In genomic region chr5:80083115-80083890, GRCh38 we compare ENCODE assay signal across 8 cellular contexts. TPM values are rescaled to one million over a fixed set of nuclear protein-coding genes. Genes with fewer than 3 reads are reported as not detected.
DNase-seq lines count a peak whose midpoint lies in the region; ATAC-seq and TF ChIP-seq lines count a peak whose summit lies in the region.

No MANE protein-coding gene starts in this region.

- H2AK9ac ChIP-seq in IMR-90 (replicated peaks; ENCODE audit: low read depth, low read length, poor library complexity), result no peak overlapping the region

- H3K9ac ChIP-seq in IMR-90 (ENCODE audit: low read depth, low read length) (no peak overlapping the region), OCI-LY3 (ENCODE audit: low read length) (peak overlapping the region; percentile 53)

- in situ Hi-C loops in IMR-90 (cut with MboI; ENCODE audit: low sequenced_read_pairs), result loop anchor here (5.0 kb wide), 1 partner anchor 531 kb away; no protein-coding TSS in a partner anchor

- TF ChIP-seq CTCF in IMR-90 (conservative IDR thresholded peaks at IDR 0.05; ENCODE audit: low read depth, low read length) (peak; percentile 80), OCI-LY3 (IDR thresholded peaks at IDR 0.05; ENCODE audit: low read depth, low read length) (peak; percentile 69), osteocyte (IDR thresholded peaks at IDR 0.05) (peak; percentile 70)

- peak overlapping the region; percentile 81 for H2AFZ ChIP-seq in IMR-90 (replicated peaks; ENCODE audit: low read length, poor library complexity)
- H2AFZ ChIP-seq in OCI-LY3 (ENCODE audit: low read depth, low read length), result peak overlapping the region; percentile 75

- no peak overlapping the region for H3K23ac ChIP-seq in IMR-90 (ENCODE audit: low read depth, low read length)

- TF ChIP-seq POLR2A in IMR-90 (IDR thresholded peaks at IDR 0.05; ENCODE audit: low read depth, low read length), result no peak

- peak; percentile 69 to 81 for ATAC-seq in activated CD4-positive, CD25-positive, alpha-beta regulatory T cell treated with anti-CD3 and anti-CD28 coated beads, Interleukin-2, amount 50 U/mL, for 24 hours
- ATAC-seq in IMR-90 (ENCODE audit: low read depth), result peak; percentile 83
- no peak for ATAC-seq in HG03469 (IDR thresholded peaks at IDR 0.05; ENCODE audit: unreplicated experiment)

- H3K4ac ChIP-seq in IMR-90 (ENCODE audit: low read depth, low read length), result no peak overlapping the region

- H3K4me1 Mint-ChIP-seq in activated naive CD8-positive, alpha-beta T cell (ENCODE audit: low read depth), result peaks cover 8% of the 10 kb centered on the region
- peaks cover 2% of the 10 kb centered on the region for H3K4me1 Mint-ChIP-seq in osteocyte (ENCODE audit: unreplicated experiment)

- no peaks in the 10 kb centered on the region for H3K79me2 ChIP-seq in OCI-LY3 (ENCODE audit: low read length)

- peaks cover 7% of the 10 kb centered on the region for H3K36me3 Mint-ChIP-seq in activated naive CD8-positive, alpha-beta T cell
- no peaks in the 10 kb centered on the region for H3K36me3 Mint-ChIP-seq in osteocyte (ENCODE audit: unreplicated experiment)

- H3K4me2 ChIP-seq in IMR-90 (ENCODE audit: low read depth, low read length) (peak overlapping the region; percentile 67), OCI-LY3 (ENCODE audit: low read length) (peak overlapping the region; percentile 92)

- H3K27ac ChIP-seq in IMR-90 (ENCODE audit: insufficient read depth, low read length), result no peak overlapping the region
- no peak overlapping the region for H3K27ac ChIP-seq in OCI-LY3 (ENCODE audit: low read length)

- H3K27ac Mint-ChIP-seq in activated naive CD8-positive, alpha-beta T cell, result peak overlapping the region; percentile 88
- no peak overlapping the region for H3K27ac Mint-ChIP-seq in osteocyte (ENCODE audit: unreplicated experiment)

- no TSS peak for BruUV-seq in IMR-90 (replicated peaks; lab: Mats Ljungman, UMichigan)

- H4K20me1 ChIP-seq in IMR-90 (ENCODE audit: insufficient read depth, low read length) (no peaks in the 10 kb centered on the region), OCI-LY3 (ENCODE audit: insufficient read depth, low read length) (no peaks in the 10 kb centered on the region)

- H3K4me1 ChIP-seq in IMR-90 (ENCODE audit: control insufficient read depth, insufficient read depth, low read length) (peaks cover 3% of the 10 kb centered on the region; the same call in 1 of the 2 replicates), OCI-LY3 (ENCODE audit: low read length) (peaks cover 3% of the 10 kb centered on the region; the same call in 1 of the 2 replicates)

- no peak overlapping the region for H3K18ac ChIP-seq in IMR-90 (ENCODE audit: low read depth, low read length)

- no peak overlapping the region for H4K91ac ChIP-seq in IMR-90 (ENCODE audit: insufficient read depth, low read depth, low read length)

- H2BK20ac ChIP-seq in IMR-90 (ENCODE audit: low read depth, low read length), result no peak overlapping the region

- intact Hi-C loops in IMR-90 (cut with micrococcal nuclease), result loop anchor here (1.0 to 5.0 kb wide), 5 partner anchors 158 to 1176 kb away; no protein-coding TSS in a partner anchor

- dilution Hi-C loops in IMR-90 (cut with HindIII; ENCODE audit: low sequenced_read_pairs, unreplicated experiment), result no loop called here

- H3K9me3 ChIP-seq in IMR-90 (ENCODE audit: control insufficient read depth, insufficient read depth, low read length) (no peaks in the 10 kb centered on the region), OCI-LY3 (ENCODE audit: insufficient read depth, low read length) (no peaks in the 10 kb centered on the region)

- CTCF ChIA-PET in IMR-90 (lab: Yijun Ruan, JAX), result interaction anchor here (0.5 to 2.0 kb wide), 23 partner anchors 8 to 1061 kb away, joined by 3 to 8 read pairs (median 3); no protein-coding TSS in a partner anchor

- H2BK120ac ChIP-seq in IMR-90 (ENCODE audit: low read depth, low read length), result no peak overlapping the region

- WGBS in IMR-90 (ENCODE audit: extremely low coverage in 2 of 2, insufficient read length in 1 of 2), 2 experiments, result 29 to 100% methylated on average over 1 to 5 of the region's 19 CpGs

- no peak overlapping the region for H2AK5ac ChIP-seq in IMR-90 (ENCODE audit: low read depth, low read length)

- no peak overlapping the region for H3K56ac ChIP-seq in IMR-90 (ENCODE audit: extremely low read depth, insufficient read depth, low read length)

- H3K79me1 ChIP-seq in IMR-90 (ENCODE audit: low read depth in 1 of 2, low read length in 2 of 2), result no peaks in the 10 kb centered on the region

- H3K27me3 ChIP-seq in IMR-90 (ENCODE audit: control insufficient read depth, insufficient read depth, low read length) (peaks cover 2% of the 10 kb centered on the region; the same call in 1 of the 2 replicates), OCI-LY3 (ENCODE audit: low read depth, low read length) (no peaks in the 10 kb centered on the region)

- H2BK5ac ChIP-seq in IMR-90 (ENCODE audit: low read depth, low read length, poor library complexity, severe bottlenecking), result no peak overlapping the region

- H3K9me1 ChIP-seq in IMR-90 (ENCODE audit: insufficient read depth, low read length), result no peaks in the 10 kb centered on the region

- no peak overlapping the region for H4K5ac ChIP-seq in IMR-90 (ENCODE audit: low read depth, low read length)

- no peak overlapping the region for H2BK15ac ChIP-seq in IMR-90 (ENCODE audit: low read depth, low read length)

- H3K4me3 Mint-ChIP-seq in activated naive CD8-positive, alpha-beta T cell, result peak overlapping the region; percentile 76
- no peak overlapping the region for H3K4me3 Mint-ChIP-seq in osteocyte (ENCODE audit: unreplicated experiment)

- H3K27me3 Mint-ChIP-seq in activated naive CD8-positive, alpha-beta T cell, result no peaks in the 10 kb centered on the region
- peaks cover 18% of the 10 kb centered on the region for H3K27me3 Mint-ChIP-seq in osteocyte (ENCODE audit: unreplicated experiment)

- TF ChIP-seq RAD21 in IMR-90 (IDR thresholded peaks at IDR 0.05; ENCODE audit: low read length), result peak; percentile 69

- no peak for DNase-seq in activated CD4-positive, CD25-positive, alpha-beta regulatory T cell (lab: John Stamatoyannopoulos, UW)
- DNase-seq in IMR-90 (peak; percentile 72), globus pallidus (ENCODE audit: low spot score) (peak; percentile 76), osteocyte (ENCODE audit: extremely low spot score, unreplicated experiment) (no peak)

- no peak overlapping the region for H3K14ac ChIP-seq in IMR-90 (replicated peaks; ENCODE audit: low read depth, low read length)

- H3K4me3 ChIP-seq in IMR-90 (ENCODE audit: insufficient read depth, low read depth, low read length) (no peak overlapping the region), OCI-LY3 (ENCODE audit: low read length) (peak overlapping the region; percentile 72)

- H3K9me3 Mint-ChIP-seq in activated naive CD8-positive, alpha-beta T cell (ENCODE audit: low read depth), result no peaks in the 10 kb centered on the region
- no peaks in the 10 kb centered on the region for H3K9me3 Mint-ChIP-seq in osteocyte (ENCODE audit: unreplicated experiment)

- no peaks in the 10 kb centered on the region for H3K36me3 ChIP-seq in IMR-90 (ENCODE audit: control insufficient read depth, insufficient read depth, low read length)
- no peaks in the 10 kb centered on the region for H3K36me3 ChIP-seq in OCI-LY3 (replicated peaks; ENCODE audit: low read depth, low read length)

- peak overlapping the region in 1 of 2 experiments; percentile 33; a peak in 1 of 4 replicates for H4K8ac ChIP-seq in IMR-90 (ENCODE audit: low read depth in 2 of 2, low read length in 2 of 2)

- POLR2A ChIA-PET in IMR-90 (lab: Charles Lee; ENCODE audit: unreplicated experiment), result no interaction called here

TF ChIP-seq in IMR-90, 13 proteins besides CTCF, POLR2A, EP300 and RAD21:
- TF ChIP-seq RFX5 (IDR thresholded peaks at IDR 0.05; ENCODE audit: low read depth, low read length) (no peak), SMC3 (IDR thresholded peaks at IDR 0.05; ENCODE audit: low read depth, low read length) (peak; percentile 56), MAFK (IDR thresholded peaks at IDR 0.05; ENCODE audit: low read depth, low read length) (no peak)

RNA-seq across cellular contexts. Expression of gene THBS4, which starts 48.2 kb away (rescaled TPM):
- 0.83 and 0.90 TPM in 2 replicates for total RNA-seq in IMR-90 (2012; rRNA removed)
- polyA plus RNA-seq in IMR-90 (2012; rRNA removed), result 0.53 and 0.92 TPM in 2 replicates
- polyA plus RNA-seq in IMR-90 (2012; cell fraction: cytosol; rRNA removed), result 0.68 and 0.80 TPM in 2 replicates
- polyA plus RNA-seq in IMR-90 (2012; cell fraction: nucleus; rRNA removed; ENCODE audit: low replicate concordance), result 1.7 and 2.2 TPM in 2 replicates
- total RNA-seq in osteocyte, result 1.4 and 1.5 TPM in 2 replicates

Comparison
In these comparisons a context has a peak if more than half of its experiments do, and no peak if none do; other contexts are left out.
1. DNase-seq: peak in IMR-90 (single experiment) and globus pallidus (single experiment); none in activated CD4-positive, CD25-positive, alpha-beta regulatory T cell (0 of 4) and osteocyte (single experiment).
2. Peak in every context shown above with its lines, with median percentiles within 50 percentile points of each other: CTCF ChIP-seq.